ENCODE assay signal across 8 cellular contexts in genomic region chr5:150700298-150700599, GRCh38. TPM values are rescaled to one million over a fixed set of nuclear protein-coding genes. Genes with fewer than 3 reads are reported as not detected.
A peak's percentile ranks its signal among the peaks of the same experiment; 100 is the strongest.
DNase-seq lines count a peak whose midpoint lies in the region; ATAC-seq lines count a peak whose summit lies in the region.

No MANE protein-coding gene starts in this region.

- peaks cover 19% of the 10 kb centered on the region for H3K36me3 Mint-ChIP-seq in activated CD8-positive, alpha-beta memory T cell treated with anti-CD3 and anti-CD28 coated beads, Interleukin-2, amount 10 ng/mL, durations not matched to agents 7 days and 5 days

- H3K4me1 Mint-ChIP-seq in activated CD8-positive, alpha-beta memory T cell treated with anti-CD3 and anti-CD28 coated beads, Interleukin-2, amount 10 ng/mL, durations not matched to agents 7 days and 5 days = peaks cover 7% of the 10 kb centered on the region

- peak overlapping the region; percentile 92 for H4K91ac ChIP-seq in trophoblast cell (ENCODE audit: low read depth, low read length)

- no peak overlapping the region for H3K27ac Mint-ChIP-seq in activated CD8-positive, alpha-beta memory T cell treated with anti-CD3 and anti-CD28 coated beads, Interleukin-2, amount 10 ng/mL, durations not matched to agents 7 days and 5 days

- peaks cover 7% of the 10 kb centered on the region for H3K79me2 ChIP-seq in trophoblast cell (ENCODE audit: control insufficient read depth, insufficient read depth, low read length, poor library complexity)

- CTCF ChIA-PET in activated CD8-positive, alpha-beta memory T cell treated with anti-CD3 and anti-CD28 coated beads, Interleukin-2, amount 10 ng/mL, durations not matched to agents 7 days and 5 days (lab: Charles Lee) = interaction anchor here (0.7 to 6.1 kb wide), 30 partner anchors 9 to 552 kb away, joined by 3 to 73 read pairs (median 6); partner anchors contain the start of genes DCTN4, GM2A, IRGM and SMIM3

- peak overlapping the region; percentile 84 for H3K4ac ChIP-seq in trophoblast cell (ENCODE audit: low read depth, low read length)

- H3K79me1 ChIP-seq in trophoblast cell (ENCODE audit: low read length) = peaks cover 12% of the 10 kb centered on the region

- H3K4me1 ChIP-seq in ectodermal cell (ENCODE audit: control insufficient read depth, insufficient read depth, low read length) (peaks cover 5% of the 10 kb centered on the region), trophoblast cell (ENCODE audit: control insufficient read depth in 1 of 2, insufficient read depth in 2 of 2, low read length in 2 of 2) (peaks cover 2 to 6% of the 10 kb centered on the region in 2 experiments)

- DNase-seq in trophoblast cell = peak in 1 of 2 donors; percentile 46
- DNase-seq in head of caudate nucleus = no peak
- DNase-seq in activated CD8-positive, alpha-beta memory T cell treated with anti-CD3 and anti-CD28 coated beads, Interleukin-2, amount 10 ng/mL, durations not matched to agents 7 days and 5 days = no peak
- no peak for DNase-seq in G401 (ENCODE audit: low spot score)

- no peaks in the 10 kb centered on the region for H3K27me3 Mint-ChIP-seq in activated CD8-positive, alpha-beta memory T cell treated with anti-CD3 and anti-CD28 coated beads, Interleukin-2, amount 10 ng/mL, durations not matched to agents 7 days and 5 days

- H2AK5ac ChIP-seq in trophoblast cell (ENCODE audit: low read length) = peak overlapping the region; percentile 51

- H3K23ac ChIP-seq in trophoblast cell (ENCODE audit: low read length) = no peak overlapping the region

- H3K27me3 ChIP-seq in ectodermal cell (ENCODE audit: control insufficient read depth, insufficient read depth, low read length, poor library complexity, severe bottlenecking) = no peaks in the 10 kb centered on the region
- no peaks in the 10 kb centered on the region for H3K27me3 ChIP-seq in trophoblast cell (ENCODE audit: insufficient read depth, low read length)

- no peak overlapping the region for H4K12ac ChIP-seq in trophoblast cell (ENCODE audit: low read depth, low read length)

- no peaks in the 10 kb centered on the region for H3K9me3 Mint-ChIP-seq in activated CD8-positive, alpha-beta memory T cell treated with anti-CD3 and anti-CD28 coated beads, Interleukin-2, amount 10 ng/mL, durations not matched to agents 7 days and 5 days (ENCODE audit: low read depth)

- peak overlapping the region; percentile 92 for H2BK5ac ChIP-seq in trophoblast cell (ENCODE audit: low read depth, low read length, poor library complexity)

- intact Hi-C loops in head of caudate nucleus (cut with DNase I) = loop anchor here (2.0 to 5.0 kb wide), 2 partner anchors 59 to 243 kb away; partner anchors contain the start of gene DCTN4

- peaks cover 29% of the 10 kb centered on the region for H3K36me3 ChIP-seq in ectodermal cell (ENCODE audit: control insufficient read depth, insufficient read depth, low read length)
- H3K36me3 ChIP-seq in trophoblast cell (ENCODE audit: control insufficient read depth in 1 of 2, insufficient read depth in 2 of 2, low read length in 2 of 2) = peaks cover 11 to 25% of the 10 kb centered on the region in 2 experiments

- WGBS in ectodermal cell, 2 experiments = 4 to 7% methylated on average over 12 of the region's 12 CpGs
- WGBS in trophoblast cell (ENCODE audit: extremely low coverage, insufficient coverage, insufficient read length) = no CpG with 5 or more reads among the region's 12 CpGs

- H3K14ac ChIP-seq in trophoblast cell (ENCODE audit: low read length) = peak overlapping the region; percentile 98

- H3K4me2 ChIP-seq in trophoblast cell (ENCODE audit: low read length) = peak overlapping the region; percentile 79

- H2BK120ac ChIP-seq in trophoblast cell (ENCODE audit: insufficient read depth, low read length, poor library complexity) = no peak overlapping the region

- ATAC-seq in GM18502 (IDR thresholded peaks at IDR 0.05; ENCODE audit: poor library complexity, unreplicated experiment) (peak; percentile 9), HG03469 (IDR thresholded peaks at IDR 0.05; ENCODE audit: unreplicated experiment) (peak; percentile 12), GM19397 (IDR thresholded peaks at IDR 0.05; ENCODE audit: unreplicated experiment) (no peak)
- ATAC-seq in activated CD8-positive, alpha-beta memory T cell treated with anti-CD3 and anti-CD28 coated beads, Interleukin-2, amount 10 ng/mL, durations not matched to agents 7 days and 5 days = no peak

- peak overlapping the region; percentile 64 for H3K18ac ChIP-seq in trophoblast cell (ENCODE audit: low read length)

- no peak overlapping the region for H2BK12ac ChIP-seq in trophoblast cell (ENCODE audit: low read length)

- H3K4me3 ChIP-seq in ectodermal cell (ENCODE audit: insufficient read depth, low read depth, low read length) (peak overlapping the region; percentile 79), trophoblast cell (ENCODE audit: low read depth, low read length) (peak overlapping the region; percentile 98)

- no peak overlapping the region for H3K4me3 Mint-ChIP-seq in activated CD8-positive, alpha-beta memory T cell treated with anti-CD3 and anti-CD28 coated beads, Interleukin-2, amount 10 ng/mL, durations not matched to agents 7 days and 5 days

- in situ Hi-C loops in G401 (cut with HindIII; ENCODE audit: low sequenced_read_pairs) = no loop called here

- H3K27ac ChIP-seq in ectodermal cell (ENCODE audit: insufficient read depth, low read depth, low read length, poor library complexity, severe bottlenecking) (no peak overlapping the region), trophoblast cell (ENCODE audit: low read depth, low read length) (peak overlapping the region; percentile 78)

- H3K9me3 ChIP-seq in ectodermal cell (ENCODE audit: control insufficient read depth, low read length) = no peaks in the 10 kb centered on the region
- H3K9me3 ChIP-seq in trophoblast cell (ENCODE audit: insufficient read depth, low read depth, low read length) = no peaks in the 10 kb centered on the region

- no peak overlapping the region for H2AFZ ChIP-seq in trophoblast cell (ENCODE audit: insufficient read depth, low read length, poor library complexity)

- peak overlapping the region; percentile 97 for H3K9ac ChIP-seq in trophoblast cell (ENCODE audit: low read length)

- H4K8ac ChIP-seq in trophoblast cell (ENCODE audit: low read depth, low read length) = peak overlapping the region; percentile 100

RNA-seq across cellular contexts. Expression of gene RBM22, which starts 0.6 kb away (rescaled TPM):
- 55.4 TPM for polyA plus RNA-seq in ectodermal cell (2013, experiment 1 of 4)
- 51.1 TPM for polyA plus RNA-seq in ectodermal cell (2013, experiment 2 of 4)
- polyA plus RNA-seq in ectodermal cell (2013, experiment 3 of 4) = 51.8 TPM
- polyA plus RNA-seq in ectodermal cell (2013, experiment 4 of 4) = 56.4 TPM
- polyA plus RNA-seq in trophoblast cell (2013) = 50.4 and 51.3 TPM in 2 replicates
- 10 to 100 TPM; 63.3 to 78.7 TPM for total RNA-seq in activated CD8-positive, alpha-beta memory T cell treated with anti-CD3 and anti-CD28 coated beads, Interleukin-2, amount 10 ng/mL, durations not matched to agents 7 days and 5 days
- 20.1 and 40.9 TPM in 2 replicates for total RNA-seq in G401 (2014; rRNA removed; shearing (Covaris generic))

RNA-seq across cellular contexts. Expression of gene MYOZ3, which starts 39.2 kb away (rescaled TPM):
- polyA plus RNA-seq in ectodermal cell (2013, experiment 1 of 4) = 1.6 TPM
- 0.80 TPM for polyA plus RNA-seq in ectodermal cell (2013, experiment 2 of 4)
- polyA plus RNA-seq in ectodermal cell (2013, experiment 3 of 4) = 1.0 TPM
- polyA plus RNA-seq in ectodermal cell (2013, experiment 4 of 4) = 0.65 TPM
- 9.5 and 10.0 TPM in 2 replicates for polyA plus RNA-seq in trophoblast cell (2013)
- total RNA-seq in activated CD8-positive, alpha-beta memory T cell treated with anti-CD3 and anti-CD28 coated beads, Interleukin-2, amount 10 ng/mL, durations not matched to agents 7 days and 5 days = not detected
- not detected in 2 replicates for total RNA-seq in G401 (2014; rRNA removed; shearing (Covaris generic))

RNA-seq across cellular contexts. Expression of gene DCTN4, which starts 58.6 kb away (rescaled TPM):
- polyA plus RNA-seq in ectodermal cell (2013, experiment 1 of 4) = 55.9 TPM
- polyA plus RNA-seq in ectodermal cell (2013, experiment 2 of 4) = 65.9 TPM
- 49.6 TPM for polyA plus RNA-seq in ectodermal cell (2013, experiment 3 of 4)
- polyA plus RNA-seq in ectodermal cell (2013, experiment 4 of 4) = 57.1 TPM
- 28.3 and 28.9 TPM in 2 replicates for polyA plus RNA-seq in trophoblast cell (2013)
- 10 to 100 TPM; 41.9 to 46.1 TPM for total RNA-seq in activated CD8-positive, alpha-beta memory T cell treated with anti-CD3 and anti-CD28 coated beads, Interleukin-2, amount 10 ng/mL, durations not matched to agents 7 days and 5 days
- 31.0 and 47.0 TPM in 2 replicates for total RNA-seq in G401 (2014; rRNA removed; shearing (Covaris generic))

RNA-seq across cellular contexts. Expression of gene SYNPO, which starts 59.8 kb away (rescaled TPM):
- polyA plus RNA-seq in ectodermal cell (2013, experiment 1 of 4) = 1.8 TPM
- polyA plus RNA-seq in ectodermal cell (2013, experiment 2 of 4) = 1.6 TPM
- polyA plus RNA-seq in ectodermal cell (2013, experiment 3 of 4) = 1.4 TPM
- polyA plus RNA-seq in ectodermal cell (2013, experiment 4 of 4) = 2.1 TPM
- 52.3 and 58.9 TPM in 2 replicates for polyA plus RNA-seq in trophoblast cell (2013)
- under 1 TPM; 0.05 to 0.09 TPM for total RNA-seq in activated CD8-positive, alpha-beta memory T cell treated with anti-CD3 and anti-CD28 coated beads, Interleukin-2, amount 10 ng/mL, durations not matched to agents 7 days and 5 days
- total RNA-seq in G401 (2014; rRNA removed; shearing (Covaris generic)) = 2.7 and 3.6 TPM in 2 replicates

Comparison
In these comparisons a context has a peak if more than half of its experiments do, and no peak if none do; other contexts are left out.
1. ATAC-seq: peak in GM18502 (single experiment) and HG03469 (single experiment); none in activated CD8-positive, alpha-beta memory T cell treated with anti-CD3 and anti-CD28 coated beads, Interleukin-2, amount 10 ng/mL, durations not matched to agents 7 days and 5 days (single experiment) and GM19397 (single experiment).